In the genomic region with DNA sequence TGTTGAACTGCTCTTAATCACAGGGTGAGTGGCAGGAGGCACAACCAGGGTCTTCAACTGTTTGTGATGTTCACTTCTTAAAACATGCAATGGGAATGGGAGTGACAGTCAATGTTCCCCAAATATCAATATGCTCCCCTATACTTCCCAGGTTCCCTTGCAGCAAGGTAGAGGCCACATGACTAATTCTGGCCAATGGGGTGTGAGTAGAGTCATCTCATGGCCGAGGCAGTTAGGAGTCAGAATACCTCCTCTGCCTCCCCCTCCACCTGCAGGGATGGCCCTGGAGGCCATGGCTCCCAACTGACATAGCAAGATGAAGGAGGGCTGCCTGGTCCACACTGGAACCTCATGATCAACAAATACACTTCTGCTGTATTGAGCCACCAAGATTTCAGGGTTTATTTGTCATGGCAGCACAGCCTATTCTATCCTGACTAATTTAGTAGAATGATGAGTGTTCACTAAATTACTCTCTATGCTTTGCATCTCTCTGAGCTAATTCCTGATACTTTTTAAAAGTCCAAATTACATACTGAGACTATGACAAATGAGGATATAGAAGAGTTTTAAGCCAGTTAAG, we compare ENCODE assay signal across 8 cellular contexts. TPM values are rescaled to one million over a fixed set of nuclear protein-coding genes. Genes with fewer than 3 reads are reported as not detected.
"Had no signal": no experiment of that assay in that cellular context is flagged by ENCODE, and none has a peak within 500 bp of the region (broad histone marks: within the 10 kb centered on the region; RNA-seq: fewer than 3 reads in every experiment).

No MANE protein-coding gene starts in this region.

- FAIRE-seq: H1, H54 had no signal

- H3K4me3 ChIP-seq: GM23338 had no signal

- H3K27ac ChIP-seq: HL-60 had no signal

- H3K4me1 Mint-ChIP-seq: GM23338, H9 had no signal

- H3K4me2 ChIP-seq: GM23338 had no signal

- H2AFZ ChIP-seq: GM23338 had no signal

- DNase-seq: H9, HCEC 1CT, IMR-90 had no signal

- H3K27ac Mint-ChIP-seq: GM23338, H9 had no signal

- ATAC-seq: GM23338 had no signal

- H3K9me3 Mint-ChIP-seq: GM23338, H9 had no signal

- H3K4me3 Mint-ChIP-seq: GM23338, H9 had no signal

RNA-seq across cellular contexts. Expression of a gene that starts 55.3 kb away (rescaled TPM):
- total RNA-seq: GM23338, H1, H9, HT1080, IMR-90 had no signal
- polyA plus RNA-seq: GM23338, IMR-90 had no signal
